In genomic region chr9:133238272-133238850, GRCh38 we compare ENCODE assay signal across 8 cellular contexts. TPM values are rescaled to one million over a fixed set of nuclear protein-coding genes. Genes with fewer than 3 reads are reported as not detected.
DNase-seq lines count a peak whose midpoint lies in the region; ATAC-seq, FAIRE-seq and TF ChIP-seq lines count a peak whose summit lies in the region.

No MANE protein-coding gene starts in this region.

- no peaks in the 10 kb centered on the region for H4K20me1 ChIP-seq in astrocyte (ENCODE audit: insufficient read depth, low read length)

- peak overlapping the region; percentile 76 for H3K4me3 Mint-ChIP-seq in astrocyte (ENCODE audit: unreplicated experiment)

- no peak overlapping the region for H3K9ac ChIP-seq in astrocyte (ENCODE audit: low read length)

- peak overlapping the region; percentile 68 for H3K4me2 ChIP-seq in astrocyte (ENCODE audit: low read length)

- no peaks in the 10 kb centered on the region for H3K36me3 ChIP-seq in astrocyte (ENCODE audit: insufficient read depth, low read length)
- H3K36me3 ChIP-seq in iPS DF 6.9 (ENCODE audit: control insufficient read depth, insufficient read depth, low read length), result no peaks in the 10 kb centered on the region

- H3K27ac Mint-ChIP-seq in astrocyte (ENCODE audit: unreplicated experiment), result peak overlapping the region; percentile 86

- peak; percentile 49 for DNase-seq in AG08395 (ENCODE audit: low spot score)
- DNase-seq in NCI-H82 (lab: John Stamatoyannopoulos, UW), result peak; percentile 82
- no peak for DNase-seq in astrocyte (ENCODE audit: low read depth)
- peak; percentile 89 for DNase-seq in iPS DF 6.9 (ENCODE audit: low read depth, low spot score)
- DNase-seq in skeletal muscle cell (ENCODE audit: low read depth), result no peak
- DNase-seq in DMS53 (lab: John Stamatoyannopoulos, UW), result no peak

- H3K4me1 ChIP-seq in astrocyte (ENCODE audit: insufficient read depth, low read length) (peaks cover 3% of the 10 kb centered on the region), iPS DF 6.9 (ENCODE audit: control insufficient read depth, insufficient read depth, low read length) (no peaks in the 10 kb centered on the region)

- H3K4me3 ChIP-seq in astrocyte (ENCODE audit: insufficient read depth, low read depth, low read length) (no peak overlapping the region), iPS DF 6.9 (ENCODE audit: low read length) (peak overlapping the region; percentile 27; the same call in 1 of the 2 replicates), skeletal muscle cell (ENCODE audit: low read depth, low read length) (peak overlapping the region; percentile 21)

- H3K36me3 Mint-ChIP-seq in astrocyte (ENCODE audit: low read depth, unreplicated experiment), result no peaks in the 10 kb centered on the region

- no peaks in the 10 kb centered on the region for H3K4me1 Mint-ChIP-seq in astrocyte (ENCODE audit: low read depth, unreplicated experiment)

- WGBS in iPS DF 6.9 (ENCODE audit: insufficient coverage, insufficient read length), result no CpG with 5 or more reads among the region's 25 CpGs

- no peaks in the 10 kb centered on the region for H3K9me3 ChIP-seq in astrocyte (ENCODE audit: insufficient read depth, low read depth, low read length)
- H3K9me3 ChIP-seq in iPS DF 6.9 (ENCODE audit: control insufficient read depth, insufficient read depth, low read length), result no peaks in the 10 kb centered on the region

- H3K27me3 Mint-ChIP-seq in astrocyte (ENCODE audit: low read depth, unreplicated experiment), result peaks cover 14% of the 10 kb centered on the region

- H3K27me3 ChIP-seq in astrocyte (ENCODE audit: insufficient read depth, low read length) (peaks cover 3% of the 10 kb centered on the region), iPS DF 6.9 (ENCODE audit: control insufficient read depth, insufficient read depth, low read length) (no peaks in the 10 kb centered on the region; the same call in 1 of the 2 replicates)

- no peak for TF ChIP-seq CTCF in astrocyte (IDR thresholded peaks at IDR 0.05; ENCODE audit: insufficient read depth, low read depth, low read length)

- H2AFZ ChIP-seq in astrocyte (ENCODE audit: low read depth, low read length), result peak overlapping the region; percentile 62

- H3K9me3 Mint-ChIP-seq in astrocyte (ENCODE audit: unreplicated experiment), result no peaks in the 10 kb centered on the region

- no peaks in the 10 kb centered on the region for H3K79me2 ChIP-seq in astrocyte (ENCODE audit: insufficient read depth, low read length)

- H3K27ac ChIP-seq in astrocyte (ENCODE audit: low read depth, low read length), result no peak overlapping the region
- H3K27ac ChIP-seq in iPS DF 6.9 (ENCODE audit: low read length), result no peak overlapping the region

- ATAC-seq in GM18907 (IDR thresholded peaks at IDR 0.05; ENCODE audit: unreplicated experiment) (no peak), HG02840 (IDR thresholded peaks at IDR 0.05; ENCODE audit: low FRiP score, unreplicated experiment) (no peak)

- no peak for FAIRE-seq in astrocyte (lab: Jason Lieb, UNC)

RNA-seq across cellular contexts. Expression of gene OBP2B, which starts 29.3 kb away (rescaled TPM):
- not detected in 2 replicates for total RNA-seq in astrocyte

RNA-seq across cellular contexts. Expression of gene ABO, which starts 36.6 kb away (rescaled TPM):
- 0.10 TPM in 1 of 2 replicates, not detected in the other for total RNA-seq in astrocyte

Comparison
In these comparisons a context has a peak if more than half of its experiments do, and no peak if none do; other contexts are left out.
1. DNase-seq: peak in AG08395 (single experiment), NCI-H82 (single experiment) and iPS DF 6.9 (single experiment); none in astrocyte (single experiment), skeletal muscle cell (single experiment) and DMS53 (single experiment).